ENCODE assay signal across 13 cellular contexts in the genomic region with DNA sequence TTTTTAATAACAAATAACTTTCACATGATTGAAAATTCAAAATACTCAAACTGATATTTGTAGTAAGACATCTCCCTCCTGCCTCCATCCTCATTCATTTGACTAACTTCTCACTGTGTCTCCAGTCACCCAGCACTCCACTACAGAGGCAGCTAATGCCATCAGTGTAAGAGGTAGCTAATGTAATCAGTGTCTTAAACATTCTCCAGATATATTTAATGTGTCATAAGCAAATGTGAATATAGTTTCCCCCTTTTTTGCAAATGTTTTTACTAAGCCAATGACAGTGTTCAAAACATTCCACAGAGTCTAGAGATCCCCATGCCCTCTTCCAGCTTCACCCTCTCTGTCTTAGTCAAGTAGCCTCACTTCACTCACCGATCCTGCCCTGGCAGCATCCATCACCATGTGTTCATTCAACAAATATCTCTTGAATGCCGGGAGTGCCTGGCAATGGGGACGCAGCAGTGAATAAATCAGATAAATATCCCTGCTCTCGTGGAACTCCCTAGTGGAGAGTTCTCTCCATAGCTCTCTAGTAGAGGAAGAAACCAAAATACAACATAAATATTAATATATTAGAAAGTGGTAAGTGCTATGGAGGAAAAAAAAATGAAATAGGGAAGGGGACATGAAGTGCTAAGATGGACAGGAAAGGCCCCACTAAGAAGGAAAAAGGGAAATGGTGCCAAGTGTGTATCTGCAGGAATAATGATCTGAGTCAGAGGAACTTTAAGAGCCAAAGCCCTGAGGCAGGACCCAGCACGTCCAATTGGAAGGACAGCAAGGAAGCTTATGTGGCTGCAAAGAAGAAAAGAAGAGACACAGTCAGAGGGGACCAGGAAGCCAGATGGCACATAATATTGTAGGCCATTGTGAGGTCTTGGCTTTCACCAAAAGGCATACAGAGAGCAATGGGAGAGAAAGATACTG. TPM values are rescaled to one million over a fixed set of nuclear protein-coding genes. Genes with fewer than 3 reads are reported as not detected.
DNase-seq lines count a peak whose midpoint lies in the region; ATAC-seq and TF ChIP-seq lines count a peak whose summit lies in the region.
"Had no signal": no experiment of that assay in that cellular context is flagged by ENCODE, and none has a peak within 500 bp of the region (broad histone marks: within the 10 kb centered on the region; RNA-seq: fewer than 3 reads in every experiment).

No MANE protein-coding gene starts in this region.

- no peak overlapping the region for H2AFZ ChIP-seq in neuronal stem cell (ENCODE audit: low read length)

- no peak overlapping the region for H2BK5ac ChIP-seq in neuronal stem cell (ENCODE audit: low read length)

- H2BK12ac ChIP-seq in neuronal stem cell (ENCODE audit: low read length) = no peak overlapping the region

- WGBS in neuronal stem cell (ENCODE audit: extremely low coverage in 2 of 2, insufficient read length in 2 of 2, insufficient replicate concordance in 1 of 2), 2 donors = no CpG with 5 or more reads among the region's 5 CpGs

- H3K27me3 ChIP-seq in RWPE2 (ENCODE audit: insufficient read depth, poor library complexity, severe bottlenecking) (no peaks in the 10 kb centered on the region), neuronal stem cell (ENCODE audit: control insufficient read depth in 3 of 3, insufficient read depth in 3 of 3, low read depth in 1 of 3, low read length in 3 of 3) (no peaks in the 10 kb centered on the region)
- H3K27me3 ChIP-seq: adrenal gland, esophagus muscularis mucosa had no signal

- H4K91ac ChIP-seq in neuronal stem cell (ENCODE audit: low read depth, low read length, poor library complexity) = no peak overlapping the region

- no peak overlapping the region for H2BK120ac ChIP-seq in neuronal stem cell (ENCODE audit: low read depth, low read length)

- ATAC-seq in RWPE2 (ENCODE audit: low read depth) = peak; percentile 82
- ATAC-seq in HG03135 (IDR thresholded peaks at IDR 0.05; ENCODE audit: unreplicated experiment) = no peak
- ATAC-seq in HG03095 (IDR thresholded peaks at IDR 0.05; ENCODE audit: unreplicated experiment) = no peak
- ATAC-seq: left colon had no signal

- H3K4me1 ChIP-seq in RWPE2 (ENCODE audit: insufficient read depth, poor library complexity, severe bottlenecking) = peaks cover 12% of the 10 kb centered on the region
- no peaks in the 10 kb centered on the region for H3K4me1 ChIP-seq in neuronal stem cell (ENCODE audit: control insufficient read depth in 2 of 2, insufficient read depth in 1 of 2, low read depth in 1 of 2, low read length in 2 of 2)

- H3K4ac ChIP-seq in neuronal stem cell (ENCODE audit: low read length) = no peak overlapping the region

- H2BK15ac ChIP-seq in neuronal stem cell (ENCODE audit: low read length) = no peak overlapping the region

- no peak overlapping the region for H2AK5ac ChIP-seq in neuronal stem cell (ENCODE audit: low read depth, low read length)

- H4K8ac ChIP-seq in neuronal stem cell (ENCODE audit: low read depth, low read length) = no peak overlapping the region

- no peak for TF ChIP-seq CTCF in RWPE2 (IDR thresholded peaks at IDR 0.05; ENCODE audit: poor library complexity, severe bottlenecking)
- no peak for TF ChIP-seq CTCF in epithelial cell of esophagus (IDR thresholded peaks at IDR 0.05; ENCODE audit: insufficient read depth, low read depth, low read length, missing control alignments)

- H3K36me3 ChIP-seq in RWPE2 (ENCODE audit: low read depth) (peaks cover 9% of the 10 kb centered on the region; the same call in 1 of the 2 replicates), neuronal stem cell (replicated peaks in 1 of 2; ENCODE audit: control insufficient read depth in 2 of 2, insufficient read depth in 2 of 2, low read length in 2 of 2) (no peaks in the 10 kb centered on the region)
- H3K36me3 ChIP-seq: adrenal gland had no signal

- H3K4me3 ChIP-seq in RWPE2 (ENCODE audit: severe bottlenecking) = no peak overlapping the region
- H3K4me3 ChIP-seq in epithelial cell of esophagus (ENCODE audit: low read length) = no peak overlapping the region
- H3K4me3 ChIP-seq in neuronal stem cell (ENCODE audit: low read length in 2 of 2) = no peak overlapping the region
- H3K4me3 ChIP-seq: adrenal gland, esophagus muscularis mucosa had no signal

- peak overlapping the region; percentile 58 for H3K27ac ChIP-seq in RWPE2 (ENCODE audit: poor library complexity, severe bottlenecking)
- no peak overlapping the region for H3K27ac ChIP-seq in neuronal stem cell (replicated peaks; ENCODE audit: low read length)
- H3K27ac ChIP-seq: esophagus muscularis mucosa had no signal

- DNase-seq in G401 (ENCODE audit: low spot score) = peak; percentile 54
- DNase-seq in RWPE2 (ENCODE audit: low spot score) = no peak
- peak; percentile 86 for DNase-seq in epithelial cell of esophagus (ENCODE audit: low read depth)
- DNase-seq in neuronal stem cell (ENCODE audit: low spot score) = no peak
- no peak for DNase-seq in activated effector memory CD4-positive, alpha-beta T cell treated with anti-CD3 and anti-CD28 coated beads, Interleukin-2, amount 50 U/mL, for 16 hours
- no peak for DNase-seq in Kasumi-1 (lab: John Stamatoyannopoulos, UW)
- DNase-seq: adrenal gland; left colon; NCI-H187 treated with DMSO at 0.1 percent for 48 hours; NK-92 treated with Interleukin-12 subunit alpha and Interleukin-12 subunit beta, amount 100 ng/mL, for 24 hours had no signal

- no peaks in the 10 kb centered on the region for H3K79me1 ChIP-seq in neuronal stem cell (ENCODE audit: low read depth, low read length)

- no peaks in the 10 kb centered on the region for H3K9me3 ChIP-seq in RWPE2 (ENCODE audit: severe bottlenecking)
- no peaks in the 10 kb centered on the region for H3K9me3 ChIP-seq in neuronal stem cell (replicated peaks in 1 of 2; ENCODE audit: control insufficient read depth in 2 of 2, insufficient read depth in 1 of 2, low read depth in 1 of 2, low read length in 2 of 2)
- H3K9me3 ChIP-seq: adrenal gland, esophagus muscularis mucosa had no signal

- in situ Hi-C loops in G401 (cut with HindIII; ENCODE audit: low sequenced_read_pairs) = no loop called here

- peak overlapping the region; percentile 89 for H3K14ac ChIP-seq in neuronal stem cell (ENCODE audit: low read length)

- no peak overlapping the region for H3K9ac ChIP-seq in neuronal stem cell (ENCODE audit: low read depth, low read length, poor library complexity)

- no peak overlapping the region for H3K4me2 ChIP-seq in neuronal stem cell (ENCODE audit: insufficient read depth, low read length, poor library complexity, severe bottlenecking)

- H3K23ac ChIP-seq in neuronal stem cell (ENCODE audit: low read depth, low read length, poor library complexity) = no peak overlapping the region

- no peak overlapping the region for H3K18ac ChIP-seq in neuronal stem cell (ENCODE audit: low read length)

RNA-seq across cellular contexts. Expression of gene SCFD2, which starts 18.7 kb away (rescaled TPM):
- total RNA-seq in G401 (2014; rRNA removed; shearing (Covaris generic)) = 16.9 and 23.5 TPM in 2 replicates
- polyA plus RNA-seq in neuronal stem cell (2013, experiment 1 of 2) = 3.2 TPM
- polyA plus RNA-seq in neuronal stem cell (2013, experiment 2 of 2) = 3.0 TPM

RNA-seq across cellular contexts. Expression of gene FIP1L1, which starts 30.3 kb away (rescaled TPM):
- 43.3 and 63.8 TPM in 2 replicates for total RNA-seq in G401 (2014; rRNA removed; shearing (Covaris generic))
- polyA plus RNA-seq in neuronal stem cell (2013, experiment 1 of 2) = 93.4 TPM
- 94.5 TPM for polyA plus RNA-seq in neuronal stem cell (2013, experiment 2 of 2)

Comparison
In these comparisons a context has a peak if more than half of its experiments do, and no peak if none do; other contexts are left out.
1. DNase-seq: peak in G401 (single experiment) and epithelial cell of esophagus (single experiment); none in RWPE2 (single experiment), neuronal stem cell (single experiment), activated effector memory CD4-positive, alpha-beta T cell treated with anti-CD3 and anti-CD28 coated beads, Interleukin-2, amount 50 U/mL, for 16 hours (single experiment) and Kasumi-1 (0 of 2).